8 cellular contexts compared by ENCODE assay signal in the genomic region with DNA sequence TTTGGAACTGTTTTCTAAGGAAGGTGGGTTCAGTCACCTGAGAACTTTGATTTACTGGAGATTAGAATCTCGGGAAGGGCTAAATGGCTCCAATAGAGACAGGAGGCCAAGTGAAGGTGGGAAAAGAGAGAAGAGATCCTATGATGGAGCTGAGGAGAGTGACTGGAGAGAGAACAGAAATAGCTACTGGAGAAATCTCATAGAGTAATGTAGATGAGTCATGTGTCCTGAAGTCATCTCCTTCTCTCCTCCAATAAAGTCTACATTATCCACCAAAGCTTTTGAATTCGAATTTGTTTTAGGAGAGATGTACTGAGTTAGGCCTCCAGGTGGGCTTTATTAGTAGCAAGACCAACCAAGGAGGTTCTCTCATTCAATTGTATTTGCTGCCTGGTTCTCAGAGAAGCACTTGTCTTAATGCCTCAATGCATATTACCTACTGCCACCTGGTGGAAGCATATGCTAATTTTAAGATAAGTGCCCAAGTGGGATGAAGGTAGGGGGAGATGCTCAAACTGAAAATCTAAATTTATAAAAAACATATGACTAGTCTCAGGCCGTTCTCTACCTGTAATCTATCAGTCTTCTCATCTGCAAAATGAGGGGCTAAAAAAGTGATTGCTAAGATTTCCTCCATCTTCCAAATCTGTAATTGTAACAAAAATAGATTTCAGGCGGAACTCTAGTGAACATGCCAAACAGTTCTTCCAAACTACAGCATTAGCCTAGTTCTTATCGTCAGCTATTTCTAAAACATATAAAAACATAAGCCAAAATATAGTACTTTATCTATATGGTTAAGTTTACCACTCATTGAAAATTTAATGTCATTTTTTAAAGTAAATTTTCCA. TPM values are rescaled to one million over a fixed set of nuclear protein-coding genes. Genes with fewer than 3 reads are reported as not detected.
DNase-seq lines count a peak whose midpoint lies in the region; ATAC-seq, FAIRE-seq and TF ChIP-seq lines count a peak whose summit lies in the region.

No MANE protein-coding gene starts in this region.

- intact Hi-C loops in CD4-positive, alpha-beta memory T cell (cut with micrococcal nuclease), result loop anchor here (1.0 kb wide), 1 partner anchor 32 kb away; no protein-coding TSS in a partner anchor
- intact Hi-C loops in gastrocnemius medialis (cut with DNase I; ENCODE audit: low total_unique reads), result no loop called here

- no peaks in the 10 kb centered on the region for H4K20me1 ChIP-seq in OCI-LY3 (ENCODE audit: insufficient read depth, low read length)

- CTCF ChIA-PET in CD4-positive, alpha-beta memory T cell (lab: Charles Lee; ENCODE audit: partially characterized antibody), result interaction anchor here (0.5 to 3.8 kb wide), 27 partner anchors 9 to 818 kb away, joined by 3 to 28 read pairs (median 4); a partner anchor contains a TSS

- TF ChIP-seq CTCF in OCI-LY3 (IDR thresholded peaks at IDR 0.05; ENCODE audit: low read depth, low read length) (peak; percentile 82), neural crest cell (conservative IDR thresholded peaks at IDR 0.05) (peak; percentile 67), gastrocnemius medialis (IDR thresholded peaks at IDR 0.05 in 4 of 5, conservative IDR thresholded peaks at IDR 0.05 in 1 of 5) (peak in 2 of 5 experiments; percentile 20 to 34)

- ATAC-seq in HG03196 (IDR thresholded peaks at IDR 0.05; ENCODE audit: unreplicated experiment) (peak; percentile 61), gastrocnemius medialis (no peak), HG03045 (IDR thresholded peaks at IDR 0.05; ENCODE audit: unreplicated experiment) (no peak)

- H3K4me3 ChIP-seq in CD4-positive, alpha-beta memory T cell (ENCODE audit: low read length in 2 of 2), result no peak overlapping the region
- no peak overlapping the region for H3K4me3 ChIP-seq in OCI-LY3 (ENCODE audit: low read length)
- H3K4me3 ChIP-seq in gastrocnemius medialis, result no peak overlapping the region

- peaks cover 38% of the 10 kb centered on the region for H3K4me1 ChIP-seq in CD4-positive, alpha-beta memory T cell (ENCODE audit: insufficient read depth, low read length)
- H3K4me1 ChIP-seq in OCI-LY3 (ENCODE audit: low read length) (peaks cover 4% of the 10 kb centered on the region; the same call in 1 of the 2 replicates), gastrocnemius medialis (no peaks in the 10 kb centered on the region)

- H3K36me3 ChIP-seq in CD4-positive, alpha-beta memory T cell (ENCODE audit: insufficient read depth, low read length), result peaks cover 36% of the 10 kb centered on the region
- H3K36me3 ChIP-seq in OCI-LY3 (replicated peaks; ENCODE audit: low read depth, low read length), result no peaks in the 10 kb centered on the region
- H3K36me3 ChIP-seq in gastrocnemius medialis, result no peaks in the 10 kb centered on the region

- no peaks in the 10 kb centered on the region for H3K27me3 ChIP-seq in CD4-positive, alpha-beta memory T cell (ENCODE audit: insufficient read depth, low read length)
- H3K27me3 ChIP-seq in OCI-LY3 (ENCODE audit: low read depth, low read length) (no peaks in the 10 kb centered on the region), gastrocnemius medialis (no peaks in the 10 kb centered on the region)

- peak; percentile 89 for FAIRE-seq in GM18507 (lab: Jason Lieb, UNC)

- TF ChIP-seq POLR2A in gastrocnemius medialis (IDR thresholded peaks at IDR 0.05), result no peak

- H3K4me2 ChIP-seq in OCI-LY3 (ENCODE audit: low read length), result no peak overlapping the region

- no peaks in the 10 kb centered on the region for H3K9me3 Mint-ChIP-seq in CD4-positive, alpha-beta memory T cell
- H3K9me3 Mint-ChIP-seq in neural crest cell, result no peaks in the 10 kb centered on the region

- peak in 4 of 5 donors; percentile 42 to 50 (median 48) for DNase-seq in CD4-positive, alpha-beta memory T cell
- DNase-seq in GM18507 (ENCODE audit: extremely low spot score, insufficient read length, low read depth) (no peak), dermis microvascular lymphatic vessel endothelial cell (ENCODE audit: low read depth in 2 of 2) (peak; percentile 11 to 55), neural crest cell (ENCODE audit: low read depth, low spot score) (no peak), gastrocnemius medialis (no peak)

- no peaks in the 10 kb centered on the region for H3K79me2 ChIP-seq in OCI-LY3 (ENCODE audit: low read length)

- H3K27me3 Mint-ChIP-seq in CD4-positive, alpha-beta memory T cell, result no peaks in the 10 kb centered on the region
- H3K27me3 Mint-ChIP-seq in neural crest cell (ENCODE audit: low read depth), result no peaks in the 10 kb centered on the region

- peak overlapping the region in 3 of 7 donors; percentile 7 to 52 (median 11) for H3K27ac Mint-ChIP-seq in CD4-positive, alpha-beta memory T cell
- H3K27ac Mint-ChIP-seq in neural crest cell (ENCODE audit: unreplicated experiment), result no peak overlapping the region

- no peak overlapping the region for H3K27ac ChIP-seq in CD4-positive, alpha-beta memory T cell (ENCODE audit: low read depth, low read length)
- H3K27ac ChIP-seq in OCI-LY3 (ENCODE audit: low read length) (no peak overlapping the region), gastrocnemius medialis (no peak overlapping the region)

- no peak overlapping the region for H3K9ac ChIP-seq in OCI-LY3 (ENCODE audit: low read length)

- 0 out of 2 replicates have a peak overlapping the region, but pooled peaks have one; percentile 51 for H2AFZ ChIP-seq in OCI-LY3 (ENCODE audit: low read depth, low read length)

- no peaks in the 10 kb centered on the region for H3K9me3 ChIP-seq in CD4-positive, alpha-beta memory T cell (ENCODE audit: control insufficient read depth in 1 of 2, low read length in 2 of 2)
- no peaks in the 10 kb centered on the region for H3K9me3 ChIP-seq in OCI-LY3 (ENCODE audit: insufficient read depth, low read length)
- H3K9me3 ChIP-seq in gastrocnemius medialis, result no peaks in the 10 kb centered on the region

- in situ Hi-C loops in gastrocnemius medialis (cut with MboI; ENCODE audit: low sequenced_read_pairs in 4 of 4), result no loop called here

- peaks cover 31 to 56% of the 10 kb centered on the region in 2 donors for H3K36me3 Mint-ChIP-seq in CD4-positive, alpha-beta memory T cell
- H3K36me3 Mint-ChIP-seq in neural crest cell (ENCODE audit: low read depth), result no peaks in the 10 kb centered on the region

- POLR2A ChIA-PET in CD4-positive, alpha-beta memory T cell (lab: Charles Lee; ENCODE audit: partially characterized antibody), result interaction anchor here (1.0 to 1.1 kb wide), 2 partner anchors 29 to 77 kb away, joined by 3 read pairs; no protein-coding TSS in a partner anchor

- peaks cover 25 to 35% (median 31%) of the 10 kb centered on the region in 4 donors for H3K4me1 Mint-ChIP-seq in CD4-positive, alpha-beta memory T cell
- H3K4me1 Mint-ChIP-seq in neural crest cell, result no peaks in the 10 kb centered on the region

- no peak overlapping the region for H3K4me3 Mint-ChIP-seq in CD4-positive, alpha-beta memory T cell
- H3K4me3 Mint-ChIP-seq in neural crest cell, result no peak overlapping the region

RNA-seq across cellular contexts. Expression of a gene that starts 24.4 kb away (rescaled TPM):
- 10 to 100 TPM; 44.8 to 48.7 TPM for total RNA-seq in CD4-positive, alpha-beta memory T cell
- 10 to 100 TPM; 53.3 to 54.0 TPM for polyA plus RNA-seq in CD4-positive, alpha-beta memory T cell
- total RNA-seq in dermis microvascular lymphatic vessel endothelial cell, result under 0.01 and 0.13 TPM in 2 replicates
- not detected in 2 replicates for total RNA-seq in neural crest cell
- total RNA-seq in gastrocnemius medialis, result under 1 TPM in 2 of 4 donors, not detected in 2; 0.66 to 0.81 TPM

Comparison
In these comparisons a context has a peak if more than half of its experiments do, and no peak if none do; other contexts are left out.
1. DNase-seq: peak in CD4-positive, alpha-beta memory T cell (4 of 5) and dermis microvascular lymphatic vessel endothelial cell (2 of 2); none in GM18507 (single experiment), neural crest cell (single experiment) and gastrocnemius medialis (0 of 2).
2. RNA of a gene that starts 24.4 kb away (total RNA-seq): 44.8 to 48.7 TPM in CD4-positive, alpha-beta memory T cell; 0.66 to 0.81 TPM in gastrocnemius medialis, not detected in neural crest cell and under 0.01 to 0.13 TPM in dermis microvascular lymphatic vessel endothelial cell; every median in the first group is over 10 times any median in the second.